8 cellular contexts compared by ENCODE assay signal in genomic region chr17:74872313-74873035, GRCh38. TPM values are rescaled to one million over a fixed set of nuclear protein-coding genes. Genes with fewer than 3 reads are reported as not detected.
DNase-seq lines count a peak whose midpoint lies in the region; ATAC-seq and TF ChIP-seq lines count a peak whose summit lies in the region.

FDXR (minus strand) TSS chr17:74872994; CDS start chr17:74872944, 50 bp downstream.

- CTCF ChIA-PET in activated CD4-positive, alpha-beta T cell treated with anti-CD3 and anti-CD28 coated beads, Interleukin-2, amount 10 ng/mL, durations not matched to agents 7 days and 5 days (lab: Charles Lee), result interaction anchor here (0.5 to 2.8 kb wide), 16 partner anchors 7 to 1553 kb away, joined by 3 to 13 read pairs (median 3); partner anchors contain the start of genes MIF4GD, OTOP2 and SUMO2
- CTCF ChIA-PET in WTC11 (lab: Charles Lee), result interaction anchor here (0.7 to 3.5 kb wide), 34 partner anchors 7 to 540 kb away, joined by 3 to 87 read pairs (median 6); partner anchors contain the start of genes FADS6, GRIN2C, MRPL58 and NAT9
- CTCF ChIA-PET in GM10248 (lab: Yijun Ruan, JAX), result interaction anchor here (1.1 to 12.9 kb wide), 10 partner anchors 9 to 215 kb away, joined by 3 to 248 read pairs (median 10); no protein-coding TSS in a partner anchor

- H3K4me3 ChIP-seq in right cardiac atrium (ENCODE audit: low read length), result peak within 1 kb of the TSS; percentile 76

- peaks cover 41% of the 10 kb centered on the region for H3K4me1 Mint-ChIP-seq in activated CD4-positive, alpha-beta T cell treated with anti-CD3 and anti-CD28 coated beads, Interleukin-2, amount 10 ng/mL, durations not matched to agents 7 days and 5 days
- peaks cover 22% of the 10 kb centered on the region for H3K4me1 Mint-ChIP-seq in WTC11
- H3K4me1 Mint-ChIP-seq in stimulated activated memory B cell treated with anti-CD40 and anti-IgM and Interleukin-4, amounts not matched to agents 10 μg/mL and 1 μg/mL and 100 μg/mL, for 72 hours, result peaks cover 30% of the 10 kb centered on the region

- H3K27ac ChIP-seq in right cardiac atrium (ENCODE audit: low read length), result peak within 1 kb of the TSS; percentile 95

- 4% methylated on average over 38 of the region's 38 CpGs for WGBS in right cardiac atrium

- H3K27me3 ChIP-seq in right cardiac atrium (ENCODE audit: control insufficient read depth, insufficient read depth), result no peaks in the 10 kb centered on the region

- peak within 1 kb of the TSS; percentile 82 for H3K4me3 Mint-ChIP-seq in activated CD4-positive, alpha-beta T cell treated with anti-CD3 and anti-CD28 coated beads, Interleukin-2, amount 10 ng/mL, durations not matched to agents 7 days and 5 days
- H3K4me3 Mint-ChIP-seq in WTC11, result peak within 1 kb of the TSS; percentile 91
- H3K4me3 Mint-ChIP-seq in stimulated activated memory B cell treated with anti-CD40 and anti-IgM and Interleukin-4, amounts not matched to agents 10 μg/mL and 1 μg/mL and 100 μg/mL, for 72 hours, result peak within 1 kb of the TSS; percentile 86

- intact Hi-C loops in right cardiac atrium (cut with DNase I), result no loop called here

- no peaks in the 10 kb centered on the region for H3K9me3 Mint-ChIP-seq in activated CD4-positive, alpha-beta T cell treated with anti-CD3 and anti-CD28 coated beads, Interleukin-2, amount 10 ng/mL, durations not matched to agents 7 days and 5 days
- no peaks in the 10 kb centered on the region for H3K9me3 Mint-ChIP-seq in WTC11
- no peaks in the 10 kb centered on the region for H3K9me3 Mint-ChIP-seq in stimulated activated memory B cell treated with anti-CD40 and anti-IgM and Interleukin-4, amounts not matched to agents 10 μg/mL and 1 μg/mL and 100 μg/mL, for 72 hours

- DNase-seq in activated CD4-positive, alpha-beta T cell treated with anti-CD3 and anti-CD28 coated beads, Interleukin-2, amount 10 ng/mL, durations not matched to agents 7 days and 5 days, result no peak
- DNase-seq in activated CD4-positive, alpha-beta T cell treated with anti-CD3 and anti-CD28 coated beads for 1 hour, result no peak
- DNase-seq in WTC11 (ENCODE audit: low spot score), result no peak
- DNase-seq in right cardiac atrium, result peak in 1 of 3 donors; percentile 33
- DNase-seq in GM10248 (ENCODE audit: extremely low spot score), result no peak

- no peaks in the 10 kb centered on the region for H3K27me3 Mint-ChIP-seq in activated CD4-positive, alpha-beta T cell treated with anti-CD3 and anti-CD28 coated beads, Interleukin-2, amount 10 ng/mL, durations not matched to agents 7 days and 5 days
- peaks cover 8% of the 10 kb centered on the region for H3K27me3 Mint-ChIP-seq in WTC11 (ENCODE audit: low read depth)
- no peaks in the 10 kb centered on the region for H3K27me3 Mint-ChIP-seq in stimulated activated memory B cell treated with anti-CD40 and anti-IgM and Interleukin-4, amounts not matched to agents 10 μg/mL and 1 μg/mL and 100 μg/mL, for 72 hours

- peak within 1 kb of the TSS; percentile 95 for H3K27ac Mint-ChIP-seq in activated CD4-positive, alpha-beta T cell treated with anti-CD3 and anti-CD28 coated beads, Interleukin-2, amount 10 ng/mL, durations not matched to agents 7 days and 5 days
- H3K27ac Mint-ChIP-seq in WTC11, result peak within 1 kb of the TSS; percentile 98
- H3K27ac Mint-ChIP-seq in stimulated activated memory B cell treated with anti-CD40 and anti-IgM and Interleukin-4, amounts not matched to agents 10 μg/mL and 1 μg/mL and 100 μg/mL, for 72 hours, result peak within 1 kb of the TSS; percentile 85

- H3K9me3 ChIP-seq in right cardiac atrium (ENCODE audit: control insufficient read depth, low read length), result no peaks in the 10 kb centered on the region

- no peaks in the 10 kb centered on the region for H3K4me1 ChIP-seq in right cardiac atrium (ENCODE audit: control insufficient read depth, insufficient read depth, low read length)

- POLR2A ChIA-PET in activated CD4-positive, alpha-beta T cell treated with anti-CD3 and anti-CD28 coated beads, Interleukin-2, amount 10 ng/mL, durations not matched to agents 7 days and 5 days (lab: Charles Lee), result interaction anchor here (0.6 to 1.0 kb wide), 4 partner anchors 20 to 201 kb away, joined by 3 to 5 read pairs (median 4); partner anchors contain the start of gene MRPL58
- POLR2A ChIA-PET in WTC11 (lab: Charles Lee) (interaction anchor here (0.8 to 2.1 kb wide), 16 partner anchors 9 to 214 kb away, joined by 3 to 9 read pairs (median 4); partner anchors contain the start of genes HID1, MRPL58 and NAT9), GM10248 (lab: Yijun Ruan, JAX) (interaction anchor here (0.5 to 1.2 kb wide), 5 partner anchors 19 to 1856 kb away, joined by 3 to 5 read pairs (median 3); partner anchors contain the start of gene TMEM94)

- ATAC-seq in HG03060 (IDR thresholded peaks at IDR 0.05; ENCODE audit: low read depth, unreplicated experiment) (peak; percentile 2), WTC11 (peak; percentile 38), right cardiac atrium (no peak), GM18502 (IDR thresholded peaks at IDR 0.05; ENCODE audit: poor library complexity, unreplicated experiment) (no peak)
- peak; percentile 14 for ATAC-seq in stimulated activated memory B cell treated with anti-CD40 and anti-IgM and Interleukin-4, amounts not matched to agents 10 μg/mL and 1 μg/mL and 100 μg/mL, for 72 hours

- TF ChIP-seq CTCF in WTC11 (IDR thresholded peaks at IDR 0.05), result no peak
- TF ChIP-seq CTCF in GM10248 (IDR thresholded peaks at IDR 0.05; ENCODE audit: control extremely low read depth, extremely low read depth, low read depth, missing control alignments), result no peak

- H3K36me3 Mint-ChIP-seq in activated CD4-positive, alpha-beta T cell treated with anti-CD3 and anti-CD28 coated beads, Interleukin-2, amount 10 ng/mL, durations not matched to agents 7 days and 5 days (ENCODE audit: low read depth), result peaks cover 8% of the 10 kb centered on the region
- peaks cover 15% of the 10 kb centered on the region for H3K36me3 Mint-ChIP-seq in WTC11
- no peaks in the 10 kb centered on the region for H3K36me3 Mint-ChIP-seq in stimulated activated memory B cell treated with anti-CD40 and anti-IgM and Interleukin-4, amounts not matched to agents 10 μg/mL and 1 μg/mL and 100 μg/mL, for 72 hours

TF ChIP-seq in WTC11, 78 proteins besides CTCF, POLR2A, EP300 and RAD21 (continues in another document):
- TF ChIP-seq ZNF232 (CRISPR knock-in tag; IDR thresholded peaks at IDR 0.05) (0 out of 2 replicates have a peak, but pooled peaks have one; percentile 47), ETV6 (CRISPR knock-in tag; IDR thresholded peaks at IDR 0.05) (peak; percentile 17; the same call in 1 of the 2 replicates), GABPB1 (CRISPR knock-in tag; IDR thresholded peaks at IDR 0.05) (peak; percentile 41; the same call in 1 of the 2 replicates), ESRRA (CRISPR knock-in tag; IDR thresholded peaks at IDR 0.05; ENCODE audit: borderline replicate concordance) (no peak), FOXP1 (CRISPR knock-in tag; IDR thresholded peaks at IDR 0.05; ENCODE audit: borderline replicate concordance) (peak; percentile 54; the same call in 1 of the 2 replicates), SP1 (CRISPR knock-in tag; conservative IDR thresholded peaks at IDR 0.05) (peak; percentile 57), ZNF138 (CRISPR knock-in tag; conservative IDR thresholded peaks at IDR 0.05) (no peak)
- TF ChIP-seq, protein P1, sequence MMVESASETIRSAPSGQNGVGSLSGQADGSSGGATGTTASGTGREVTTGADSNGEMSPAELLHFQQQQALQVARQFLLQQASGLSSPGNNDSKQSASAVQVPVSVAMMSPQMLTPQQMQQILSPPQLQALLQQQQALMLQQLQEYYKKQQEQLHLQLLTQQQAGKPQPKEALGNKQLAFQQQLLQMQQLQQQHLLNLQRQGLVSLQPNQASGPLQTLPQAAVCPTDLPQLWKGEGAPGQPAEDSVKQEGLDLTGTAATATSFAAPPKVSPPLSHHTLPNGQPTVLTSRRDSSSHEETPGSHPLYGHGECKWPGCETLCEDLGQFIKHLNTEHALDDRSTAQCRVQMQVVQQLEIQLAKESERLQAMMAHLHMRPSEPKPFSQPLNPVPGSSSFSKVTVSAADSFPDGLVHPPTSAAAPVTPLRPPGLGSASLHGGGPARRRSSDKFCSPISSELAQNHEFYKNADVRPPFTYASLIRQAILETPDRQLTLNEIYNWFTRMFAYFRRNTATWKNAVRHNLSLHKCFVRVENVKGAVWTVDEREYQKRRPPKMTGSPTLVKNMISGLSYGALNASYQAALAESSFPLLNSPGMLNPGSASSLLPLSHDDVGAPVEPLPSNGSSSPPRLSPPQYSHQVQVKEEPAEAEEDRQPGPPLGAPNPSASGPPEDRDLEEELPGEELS (CRISPR knock-in tag; IDR thresholded peaks at IDR 0.05), result 0 out of 2 replicates have a peak, but pooled peaks have one; percentile 36

RNA-seq across cellular contexts. Expression of gene FDXR, which starts in this region (rescaled TPM):
- total RNA-seq in activated CD4-positive, alpha-beta T cell treated with anti-CD3 and anti-CD28 coated beads, Interleukin-2, amount 10 ng/mL, durations not matched to agents 7 days and 5 days, result 10 to 100 TPM; 36.0 to 43.4 TPM
- total RNA-seq in WTC11 (2021) (46.5 to 52.8 TPM (median 49.7 TPM) in 3 replicates), right cardiac atrium (10 to 100 TPM in 1 of 4 donors, 1 to 10 TPM in 3; 4.9 to 10.5 (median 7.1) TPM)
- 9.9 TPM for polyA plus RNA-seq in right cardiac atrium

Comparison
In these comparisons a context has a peak if more than half of its experiments do, and no peak if none do; other contexts are left out.
1. ATAC-seq: peak in HG03060 (single experiment), WTC11 (single experiment) and stimulated activated memory B cell treated with anti-CD40 and anti-IgM and Interleukin-4, amounts not matched to agents 10 μg/mL and 1 μg/mL and 100 μg/mL, for 72 hours (single experiment); none in right cardiac atrium (0 of 2) and GM18502 (single experiment).
2. Peak in every context shown above with its lines, with median percentiles within 50 percentile points of each other: H3K27ac Mint-ChIP-seq and H3K4me3 Mint-ChIP-seq.